1 cellular context compared by ENCODE assay signal in genomic region chr3:127580327-127581060, GRCh38.
TF ChIP-seq lines count a peak whose summit lies in the region.

No MANE protein-coding gene starts in this region.

TF ChIP-seq in IMR-90, 13 proteins besides CTCF, POLR2A, EP300 and RAD21:
- no peak for TF ChIP-seq CHD1 (IDR thresholded peaks at IDR 0.05; ENCODE audit: low read depth, low read length)
